Comparison of ENCODE assay signal across 10 cellular contexts in genomic region chr6:37130704-37131103, GRCh38. TPM values are rescaled to one million over a fixed set of nuclear protein-coding genes. Genes with fewer than 3 reads are reported as not detected.
DNase-seq lines count a peak whose midpoint lies in the region; ATAC-seq and TF ChIP-seq lines count a peak whose summit lies in the region.
"Had no signal": no experiment of that assay in that cellular context is flagged by ENCODE, and none has a peak within 500 bp of the region (broad histone marks: within the 10 kb centered on the region; RNA-seq: fewer than 3 reads in every experiment).

No MANE protein-coding gene starts in this region.

- no peak for TF ChIP-seq POLR2A in prostate gland (IDR thresholded peaks at IDR 0.05)

- H3K36me3 ChIP-seq in SJCRH30 (no peaks in the 10 kb centered on the region), prostate gland (no peaks in the 10 kb centered on the region)

- 33% methylated on average over 3 of the region's 3 CpGs for WGBS in prostate gland

- peaks cover 42% of the 10 kb centered on the region for H3K4me1 ChIP-seq in SJCRH30
- H3K4me1 ChIP-seq in prostate gland (replicated peaks) = no peaks in the 10 kb centered on the region

- H3K4me3 ChIP-seq in SJCRH30 (no peak overlapping the region), prostate gland (no peak overlapping the region)

- DNase-seq in H4 (ENCODE audit: low spot score) (peak; percentile 38), SJCRH30 (no peak), Right ventricle myocardium inferior (ENCODE audit: missing footprints) (peak; percentile 79), prostate gland (ENCODE audit: low spot score) (no peak), cerebellar cortex (ENCODE audit: low spot score) (no peak), germinal center (ENCODE audit: low spot score) (no peak), NCI-H1105 treated with DMSO at 0.1 percent for 48 hours (lab: John Stamatoyannopoulos, UW) (no peak)
- DNase-seq: activated naive CD4-positive, alpha-beta T cell treated with Interleukin-2 at 50 U/mL for 16 hours; SHP77 treated with DMSO at 0.1 percent for 48 hours had no signal

- ATAC-seq in Right ventricle myocardium inferior (peak; percentile 3), GM18519 (IDR thresholded peaks at IDR 0.05; ENCODE audit: low FRiP score, unreplicated experiment) (no peak)

- H3K27ac ChIP-seq in SJCRH30 (peak overlapping the region; percentile 28), prostate gland (peak overlapping the region; percentile 48 to 60)

- no peak for TF ChIP-seq CTCF in prostate gland (IDR thresholded peaks at IDR 0.05)

- H3K27me3 ChIP-seq in SJCRH30 = no peaks in the 10 kb centered on the region
- H3K27me3 ChIP-seq in prostate gland (replicated peaks; ENCODE audit: insufficient read depth) = no peaks in the 10 kb centered on the region

- H3K9me3 ChIP-seq in SJCRH30 (replicated peaks) (no peaks in the 10 kb centered on the region), prostate gland (no peaks in the 10 kb centered on the region)

- intact Hi-C loops in Right ventricle myocardium inferior (cut with DNase I) = loop anchor here (2.0 kb wide), 3 partner anchors 28 to 80 kb away; partner anchors contain the start of gene PIM1
- intact Hi-C loops in prostate gland (cut with DNase I) = loop anchor here (2.0 to 5.0 kb wide), 2 partner anchors 28 to 73 kb away; no protein-coding TSS in a partner anchor

RNA-seq across cellular contexts. Expression of gene PIM1, which starts 39.2 kb away (rescaled TPM):
- 9.2 and 12.3 TPM in 2 replicates for total RNA-seq in H4 (2014; rRNA removed; shearing (Covaris generic))
- 15.2 and 16.4 TPM in 2 replicates for total RNA-seq in SJCRH30 (2014; rRNA removed; shearing (Covaris generic))
- total RNA-seq in Right ventricle myocardium inferior (27.8 TPM), prostate gland (10 to 100 TPM in 1 of 2 donors, 1 to 10 TPM in 1; 4.8 to 35.3 TPM)

Comparison
In these comparisons a context has a peak if more than half of its experiments do, and no peak if none do; other contexts are left out.
1. DNase-seq: peak in H4 (single experiment) and Right ventricle myocardium inferior (single experiment); none in SJCRH30 (0 of 2), prostate gland (single experiment), cerebellar cortex (single experiment), germinal center (single experiment) and NCI-H1105 treated with DMSO at 0.1 percent for 48 hours (single experiment).